ENCODE assay signal across 25 cellular contexts in the genomic region with DNA sequence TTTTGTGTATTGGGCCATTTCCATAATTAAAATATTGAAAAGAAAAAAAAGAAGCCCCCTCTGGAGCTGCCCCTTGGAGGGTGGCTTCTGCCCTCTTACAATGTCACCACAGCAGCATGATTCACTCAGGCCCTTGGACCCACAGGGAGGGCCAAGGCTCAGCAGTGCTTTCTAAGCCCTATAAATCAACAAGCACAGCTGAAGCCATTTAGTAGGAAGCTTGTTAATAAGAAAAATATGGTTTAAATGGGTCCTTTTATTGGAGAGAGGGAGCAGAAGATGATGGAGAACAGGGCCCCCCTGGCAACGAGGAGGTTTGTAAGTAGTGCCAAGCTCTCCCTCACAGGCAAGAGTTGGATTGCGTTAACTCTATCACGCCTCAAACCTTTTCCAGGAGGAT.
"Had no signal": no experiment of that assay in that cellular context is flagged by ENCODE, and none has a peak within 500 bp of the region (broad histone marks: within the 10 kb centered on the region; RNA-seq: fewer than 3 reads in every experiment).

No MANE protein-coding gene starts in this region.

- H3K4me3 Mint-ChIP-seq: central memory CD8-positive, alpha-beta T cell; memory B cell; naive B cell; nephron progenitor cell; stimulated activated naive B cell treated with anti-CD40 and anti-IgM and Interleukin-4, amounts not matched to agents 10 μg/mL and 1 μg/mL and 100 μg/mL, for 72 hours; stimulated activated naive CD8-positive, alpha-beta T cell treated with anti-CD3 and anti-CD28 coated beads, Interleukin-15, amount 100 ng/mL, for 72 hours had no signal

- ATAC-seq: heart left ventricle; lower lobe of right lung; psoas muscle; right lobe of liver; stimulated activated naive B cell treated with anti-CD40 and anti-IgM and Interleukin-4, amounts not matched to agents 10 μg/mL and 1 μg/mL and 100 μg/mL, for 72 hours; stimulated activated naive CD8-positive, alpha-beta T cell treated with anti-CD3 and anti-CD28 coated beads, Interleukin-15, amount 100 ng/mL, for 72 hours had no signal

- H3K27ac Mint-ChIP-seq: memory B cell; nephron progenitor cell; stimulated activated naive B cell treated with anti-CD40 and anti-IgM and Interleukin-4, amounts not matched to agents 10 μg/mL and 1 μg/mL and 100 μg/mL, for 72 hours; stimulated activated naive CD8-positive, alpha-beta T cell treated with anti-CD3 and anti-CD28 coated beads, Interleukin-15, amount 100 ng/mL, for 72 hours had no signal

- H3K36me3 ChIP-seq: esophagus muscularis mucosa, heart left ventricle, left ventricle myocardium inferior, lower lobe of right lung, neutrophil, right lobe of liver, spleen, tibial nerve had no signal

- H3K4me3 ChIP-seq: esophagus muscularis mucosa, heart left ventricle, left ventricle myocardium inferior, lower lobe of right lung, psoas muscle, right lobe of liver, spleen, testis, tibial nerve had no signal

- H3K4me1 ChIP-seq: esophagus muscularis mucosa, heart left ventricle, left ventricle myocardium inferior, lower lobe of right lung, psoas muscle, right lobe of liver, spleen, testis, tibial nerve had no signal

- H3K4me1 Mint-ChIP-seq: central memory CD8-positive, alpha-beta T cell; memory B cell; stimulated activated naive B cell treated with anti-CD40 and anti-IgM and Interleukin-4, amounts not matched to agents 10 μg/mL and 1 μg/mL and 100 μg/mL, for 72 hours; stimulated activated naive CD8-positive, alpha-beta T cell treated with anti-CD3 and anti-CD28 coated beads, Interleukin-15, amount 100 ng/mL, for 72 hours had no signal

- H3K9me3 Mint-ChIP-seq: central memory CD8-positive, alpha-beta T cell had no signal

- H3K27ac ChIP-seq: epithelial cell of prostate, esophagus muscularis mucosa, heart left ventricle, left ventricle myocardium inferior, lower lobe of right lung, neutrophil, psoas muscle, right lobe of liver, spleen, testis, tibial nerve had no signal

- H3K9me3 ChIP-seq: esophagus muscularis mucosa, left ventricle myocardium inferior, lower lobe of right lung, neutrophil, psoas muscle, right lobe of liver, spleen, testis, tibial nerve had no signal

- H3K27me3 ChIP-seq: esophagus muscularis mucosa, neutrophil, right lobe of liver, spleen, testis, tibial nerve had no signal

- DNase-seq: effector memory CD4-positive, alpha-beta T cell; foreskin melanocyte; heart left ventricle; hippocampal formation; islet precursor cell; left ventricle myocardium inferior; lower lobe of right lung; midbrain; naive B cell; nephron progenitor cell; psoas muscle; retina; right lobe of liver; spleen; stimulated activated CD4-positive, alpha-beta T cell treated with anti-CD3 and anti-CD28 coated beads, Interleukin-2, amount 100 ng/mL, for 24 hours; stimulated activated CD4-positive, alpha-beta T cell treated with anti-CD3 and anti-CD28 coated beads, Interleukin-4, amount 100 ng/mL, for 4 hours; stimulated activated naive B cell treated with anti-CD40 and anti-IgM and Interleukin-4, amounts not matched to agents 10 μg/mL and 1 μg/mL and 100 μg/mL, for 72 hours; stimulated activated naive CD8-positive, alpha-beta T cell treated with anti-CD3 and anti-CD28 coated beads, Interleukin-15, amount 100 ng/mL, for 72 hours; testis had no signal

- H3K36me3 Mint-ChIP-seq: memory B cell; naive B cell; stimulated activated naive B cell treated with anti-CD40 and anti-IgM and Interleukin-4, amounts not matched to agents 10 μg/mL and 1 μg/mL and 100 μg/mL, for 72 hours had no signal
